ENCODE assay signal across 1 cellular context in genomic region chr6:35468181-35468979, GRCh38.
A peak's percentile ranks its signal among the peaks of the same experiment; 100 is the strongest.
TF ChIP-seq lines count a peak whose summit lies in the region.

RPL10A (plus strand) TSS chr6:35468401; CDS start chr6:35468435, 34 bp downstream.

TF ChIP-seq in WTC11, 78 proteins besides CTCF, POLR2A, EP300 and RAD21 (continued from another document):
- TF ChIP-seq ZNF532 (CRISPR knock-in tag; IDR thresholded peaks at IDR 0.05; ENCODE audit: borderline replicate concordance) (0 out of 2 replicates have a peak, but pooled peaks have one; percentile 50), PREB (CRISPR knock-in tag; IDR thresholded peaks at IDR 0.05; ENCODE audit: borderline replicate concordance) (peak; percentile 69; the same call in 1 of the 2 replicates), ESRRA (CRISPR knock-in tag; IDR thresholded peaks at IDR 0.05; ENCODE audit: borderline replicate concordance) (no peak), JAZF1 (CRISPR knock-in tag; IDR thresholded peaks at IDR 0.05) (no peak), GABPB1 (CRISPR knock-in tag; IDR thresholded peaks at IDR 0.05) (peak; percentile 67), KAT7 (CRISPR knock-in tag; IDR thresholded peaks at IDR 0.05; ENCODE audit: borderline replicate concordance) (peak; percentile 93; the same call in 1 of the 2 replicates), NFE2L1 (CRISPR knock-in tag; IDR thresholded peaks at IDR 0.05) (no peak; the same call in 1 of the 2 replicates), IRF2 (CRISPR knock-in tag; IDR thresholded peaks at IDR 0.05; ENCODE audit: borderline replicate concordance, low read depth) (no peak), NR3C1 (CRISPR knock-in tag; conservative IDR thresholded peaks at IDR 0.05; ENCODE audit: low read depth) (no peak), RORB (CRISPR knock-in tag; IDR thresholded peaks at IDR 0.05) (no peak), TEAD1 (CRISPR knock-in tag; IDR thresholded peaks at IDR 0.05) (peak; percentile 96), TCF7 (CRISPR knock-in tag; IDR thresholded peaks at IDR 0.05; ENCODE audit: low read depth) (no peak), SMAD4 (CRISPR knock-in tag; IDR thresholded peaks at IDR 0.05) (0 out of 2 replicates have a peak, but pooled peaks have one; percentile 32), NFYB (CRISPR knock-in tag; conservative IDR thresholded peaks at IDR 0.05; ENCODE audit: low read depth) (0 out of 2 replicates have a peak, but pooled peaks have one; percentile 3), ATF1 (CRISPR knock-in tag; IDR thresholded peaks at IDR 0.05) (no peak), GRHL2 (CRISPR knock-in tag; IDR thresholded peaks at IDR 0.05; ENCODE audit: insufficient replicate concordance, severe bottlenecking) (no peak), PRDM15 (CRISPR knock-in tag; IDR thresholded peaks at IDR 0.05) (peak; percentile 45), ZBTB43 (CRISPR knock-in tag; IDR thresholded peaks at IDR 0.05) (no peak; the same call in 1 of the 2 replicates), RELA (CRISPR knock-in tag; IDR thresholded peaks at IDR 0.05; ENCODE audit: borderline replicate concordance) (no peak), ZNF317 (CRISPR knock-in tag; IDR thresholded peaks at IDR 0.05; ENCODE audit: borderline replicate concordance, low read depth) (no peak), ZBTB21 (CRISPR knock-in tag; IDR thresholded peaks at IDR 0.05; ENCODE audit: borderline replicate concordance) (no peak), HMGXB4 (CRISPR knock-in tag; IDR thresholded peaks at IDR 0.05) (peak; percentile 86), HMGA2 (CRISPR knock-in tag; IDR thresholded peaks at IDR 0.05) (no peak), TEAD4 (CRISPR knock-in tag; IDR thresholded peaks at IDR 0.05) (peak; percentile 36; the same call in 1 of the 2 replicates)
- TF ChIP-seq, protein P1, sequence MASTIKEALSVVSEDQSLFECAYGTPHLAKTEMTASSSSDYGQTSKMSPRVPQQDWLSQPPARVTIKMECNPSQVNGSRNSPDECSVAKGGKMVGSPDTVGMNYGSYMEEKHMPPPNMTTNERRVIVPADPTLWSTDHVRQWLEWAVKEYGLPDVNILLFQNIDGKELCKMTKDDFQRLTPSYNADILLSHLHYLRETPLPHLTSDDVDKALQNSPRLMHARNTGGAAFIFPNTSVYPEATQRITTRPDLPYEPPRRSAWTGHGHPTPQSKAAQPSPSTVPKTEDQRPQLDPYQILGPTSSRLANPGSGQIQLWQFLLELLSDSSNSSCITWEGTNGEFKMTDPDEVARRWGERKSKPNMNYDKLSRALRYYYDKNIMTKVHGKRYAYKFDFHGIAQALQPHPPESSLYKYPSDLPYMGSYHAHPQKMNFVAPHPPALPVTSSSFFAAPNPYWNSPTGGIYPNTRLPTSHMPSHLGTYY (CRISPR knock-in tag; IDR thresholded peaks at IDR 0.05) = 0 out of 2 replicates have a peak, but pooled peaks have one; percentile 21
- TF ChIP-seq, protein P2, sequence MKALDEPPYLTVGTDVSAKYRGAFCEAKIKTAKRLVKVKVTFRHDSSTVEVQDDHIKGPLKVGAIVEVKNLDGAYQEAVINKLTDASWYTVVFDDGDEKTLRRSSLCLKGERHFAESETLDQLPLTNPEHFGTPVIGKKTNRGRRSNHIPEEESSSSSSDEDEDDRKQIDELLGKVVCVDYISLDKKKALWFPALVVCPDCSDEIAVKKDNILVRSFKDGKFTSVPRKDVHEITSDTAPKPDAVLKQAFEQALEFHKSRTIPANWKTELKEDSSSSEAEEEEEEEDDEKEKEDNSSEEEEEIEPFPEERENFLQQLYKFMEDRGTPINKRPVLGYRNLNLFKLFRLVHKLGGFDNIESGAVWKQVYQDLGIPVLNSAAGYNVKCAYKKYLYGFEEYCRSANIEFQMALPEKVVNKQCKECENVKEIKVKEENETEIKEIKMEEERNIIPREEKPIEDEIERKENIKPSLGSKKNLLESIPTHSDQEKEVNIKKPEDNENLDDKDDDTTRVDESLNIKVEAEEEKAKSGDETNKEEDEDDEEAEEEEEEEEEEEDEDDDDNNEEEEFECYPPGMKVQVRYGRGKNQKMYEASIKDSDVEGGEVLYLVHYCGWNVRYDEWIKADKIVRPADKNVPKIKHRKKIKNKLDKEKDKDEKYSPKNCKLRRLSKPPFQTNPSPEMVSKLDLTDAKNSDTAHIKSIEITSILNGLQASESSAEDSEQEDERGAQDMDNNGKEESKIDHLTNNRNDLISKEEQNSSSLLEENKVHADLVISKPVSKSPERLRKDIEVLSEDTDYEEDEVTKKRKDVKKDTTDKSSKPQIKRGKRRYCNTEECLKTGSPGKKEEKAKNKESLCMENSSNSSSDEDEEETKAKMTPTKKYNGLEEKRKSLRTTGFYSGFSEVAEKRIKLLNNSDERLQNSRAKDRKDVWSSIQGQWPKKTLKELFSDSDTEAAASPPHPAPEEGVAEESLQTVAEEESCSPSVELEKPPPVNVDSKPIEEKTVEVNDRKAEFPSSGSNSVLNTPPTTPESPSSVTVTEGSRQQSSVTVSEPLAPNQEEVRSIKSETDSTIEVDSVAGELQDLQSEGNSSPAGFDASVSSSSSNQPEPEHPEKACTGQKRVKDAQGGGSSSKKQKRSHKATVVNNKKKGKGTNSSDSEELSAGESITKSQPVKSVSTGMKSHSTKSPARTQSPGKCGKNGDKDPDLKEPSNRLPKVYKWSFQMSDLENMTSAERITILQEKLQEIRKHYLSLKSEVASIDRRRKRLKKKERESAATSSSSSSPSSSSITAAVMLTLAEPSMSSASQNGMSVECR (CRISPR knock-in tag; IDR thresholded peaks at IDR 0.05; ENCODE audit: borderline replicate concordance) = peak; percentile 48; the same call in 1 of the 2 replicates
- TF ChIP-seq, protein P3, sequence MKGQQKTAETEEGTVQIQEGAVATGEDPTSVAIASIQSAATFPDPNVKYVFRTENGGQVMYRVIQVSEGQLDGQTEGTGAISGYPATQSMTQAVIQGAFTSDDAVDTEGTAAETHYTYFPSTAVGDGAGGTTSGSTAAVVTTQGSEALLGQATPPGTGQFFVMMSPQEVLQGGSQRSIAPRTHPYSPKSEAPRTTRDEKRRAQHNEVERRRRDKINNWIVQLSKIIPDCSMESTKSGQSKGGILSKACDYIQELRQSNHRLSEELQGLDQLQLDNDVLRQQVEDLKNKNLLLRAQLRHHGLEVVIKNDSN (CRISPR knock-in tag; IDR thresholded peaks at IDR 0.05) = peak; percentile 62; the same call in 1 of the 2 replicates
